ENCODE assay signal across 19 cellular contexts in genomic region chr19:33490041-33490451, GRCh38. TPM values are rescaled to one million over a fixed set of nuclear protein-coding genes. Genes with fewer than 3 reads are reported as not detected.
DNase-seq lines count a peak whose midpoint lies in the region; ATAC-seq and TF ChIP-seq lines count a peak whose summit lies in the region.
"Had no signal": no experiment of that assay in that cellular context is flagged by ENCODE, and none has a peak within 500 bp of the region (broad histone marks: within the 10 kb centered on the region; RNA-seq: fewer than 3 reads in every experiment).

No MANE protein-coding gene starts in this region.

- H3K27ac Mint-ChIP-seq in chondrocyte (ENCODE audit: unreplicated experiment) = no peak overlapping the region

- peaks cover 6% of the 10 kb centered on the region for H3K36me3 Mint-ChIP-seq in chondrocyte (ENCODE audit: low read depth)

- intact Hi-C loops in Right ventricle myocardium superior (cut with DNase I) (no loop called here), posterior vena cava (cut with DNase I) (no loop called here), upper lobe of right lung (cut with DNase I) (no loop called here)

- no peaks in the 10 kb centered on the region for H3K27me3 Mint-ChIP-seq in chondrocyte (ENCODE audit: low read depth)
- H3K27me3 Mint-ChIP-seq: CD8-positive, alpha-beta memory T cell had no signal

- no peaks in the 10 kb centered on the region for H3K4me1 Mint-ChIP-seq in chondrocyte (ENCODE audit: low read depth)
- H3K4me1 Mint-ChIP-seq: CD8-positive, alpha-beta memory T cell had no signal

- H3K9me3 Mint-ChIP-seq in chondrocyte (ENCODE audit: low read depth) = no peaks in the 10 kb centered on the region
- H3K9me3 Mint-ChIP-seq: CD8-positive, alpha-beta memory T cell had no signal

- H3K27me3 ChIP-seq in right atrium auricular region (no peaks in the 10 kb centered on the region), upper lobe of right lung (no peaks in the 10 kb centered on the region)
- H3K27me3 ChIP-seq: Peyer's patch, SJSA1 had no signal

- H3K4me1 ChIP-seq in right atrium auricular region (peaks cover 0 to 10% of the 10 kb centered on the region in 2 donors), upper lobe of right lung (no peaks in the 10 kb centered on the region)
- H3K4me1 ChIP-seq: Peyer's patch, SJSA1 had no signal

- H3K27ac ChIP-seq in right atrium auricular region = no peak overlapping the region
- H3K27ac ChIP-seq in upper lobe of right lung = no peak overlapping the region
- H3K27ac ChIP-seq: Peyer's patch, SJSA1 had no signal

- no peak overlapping the region for H3K4me3 Mint-ChIP-seq in chondrocyte (ENCODE audit: unreplicated experiment)
- H3K4me3 Mint-ChIP-seq: CD8-positive, alpha-beta memory T cell had no signal

- H3K9me3 ChIP-seq in right atrium auricular region = no peaks in the 10 kb centered on the region
- H3K9me3 ChIP-seq in upper lobe of right lung = no peaks in the 10 kb centered on the region
- H3K9me3 ChIP-seq: Peyer's patch, SJSA1 had no signal

- DNase-seq in Right ventricle myocardium superior (peak; percentile 34), right atrium auricular region (ENCODE audit: low spot score) (no peak), chondrocyte (ENCODE audit: low spot score) (peak; percentile 81), posterior vena cava (ENCODE audit: low spot score) (peak; percentile 60), upper lobe of right lung (peak; percentile 56), NOMO-1 (lab: John Stamatoyannopoulos, UW; ENCODE audit: unreplicated experiment in 2 of 2) (no peak), Ammon's horn (ENCODE audit: low spot score) (no peak)
- DNase-seq: AML-193; CD8-positive, alpha-beta memory T cell; Karpas-422; MV-4-11; NCI-H1694; NCI-H2081; NCI-H2171; NCI-H345; NCI-H524; NCI-H774 had no signal

- H3K36me3 ChIP-seq in right atrium auricular region (no peaks in the 10 kb centered on the region), upper lobe of right lung (no peaks in the 10 kb centered on the region)

- no peak overlapping the region for H3K4me3 ChIP-seq in right atrium auricular region
- no peak overlapping the region for H3K4me3 ChIP-seq in upper lobe of right lung
- H3K4me3 ChIP-seq: Peyer's patch, SJSA1 had no signal

- TF ChIP-seq CTCF in right atrium auricular region (IDR thresholded peaks at IDR 0.05) (no peak), chondrocyte (IDR thresholded peaks at IDR 0.05) (no peak), upper lobe of right lung (IDR thresholded peaks at IDR 0.05) (no peak)

- ATAC-seq in Right ventricle myocardium superior (ENCODE audit: poor library complexity) (no peak), upper lobe of right lung (no peak)

RNA-seq across cellular contexts. Expression of gene PEPD, which starts 31.5 kb away (rescaled TPM):
- 29.6 TPM for total RNA-seq in Right ventricle myocardium superior
- total RNA-seq in right atrium auricular region = 10 to 100 TPM; 27.1 to 38.9 TPM
- total RNA-seq in chondrocyte = 55.6 to 68.7 TPM (median 62.0 TPM) in 3 replicates
- 10 to 100 TPM; 63.5 to 70.6 TPM for total RNA-seq in posterior vena cava
- 78.4 TPM for total RNA-seq in upper lobe of right lung

Comparison
In these comparisons a context has a peak if more than half of its experiments do, and no peak if none do; other contexts are left out.
1. DNase-seq: peak in Right ventricle myocardium superior (single experiment), chondrocyte (single experiment), posterior vena cava (single experiment) and upper lobe of right lung (single experiment); none in right atrium auricular region (single experiment), NOMO-1 (0 of 2) and Ammon's horn (single experiment).